In genomic region chr10:51367120-51367519, GRCh38 we compare ENCODE assay signal across 18 cellular contexts.
DNase-seq lines count a peak whose midpoint lies in the region; ATAC-seq and TF ChIP-seq lines count a peak whose summit lies in the region.
"Had no signal": no experiment of that assay in that cellular context is flagged by ENCODE, and none has a peak within 500 bp of the region (broad histone marks: within the 10 kb centered on the region; RNA-seq: fewer than 3 reads in every experiment).

No MANE protein-coding gene starts in this region.

- CTCF ChIA-PET in T-cell (lab: Charles Lee), result no interaction called here

- H3K4me1 Mint-ChIP-seq in T-cell, result no peaks in the 10 kb centered on the region
- no peaks in the 10 kb centered on the region for H3K4me1 Mint-ChIP-seq in activated naive CD8-positive, alpha-beta T cell treated with anti-CD3 and anti-CD28 coated beads, Interleukin-2, amount 50 U/mL, for 24 hours

- H3K9me3 ChIP-seq in body of pancreas, result no peaks in the 10 kb centered on the region

- H3K27me3 ChIP-seq in body of pancreas, result no peaks in the 10 kb centered on the region
- H3K27me3 ChIP-seq: brain microvascular endothelial cell had no signal

- peak overlapping the region; percentile 33 for H3K4me3 ChIP-seq in fibroblast of villous mesenchyme (ENCODE audit: low read depth, low read length)
- no peak overlapping the region for H3K4me3 ChIP-seq in body of pancreas

- 75 to 82% methylated on average over 4 of the region's 4 CpGs for WGBS in body of pancreas, 2 donors

- H3K36me3 Mint-ChIP-seq in T-cell, result no peaks in the 10 kb centered on the region
- H3K36me3 Mint-ChIP-seq in activated naive CD8-positive, alpha-beta T cell treated with anti-CD3 and anti-CD28 coated beads, Interleukin-2, amount 50 U/mL, for 24 hours (ENCODE audit: low read depth), result no peaks in the 10 kb centered on the region
- H3K36me3 Mint-ChIP-seq: WTC11 had no signal

- no peaks in the 10 kb centered on the region for H3K4me1 ChIP-seq in body of pancreas

- H3K36me3 ChIP-seq in body of pancreas (replicated peaks in 1 of 2; ENCODE audit: insufficient read depth in 1 of 2, low read depth in 2 of 2), result no peaks in the 10 kb centered on the region
- H3K36me3 ChIP-seq: brain microvascular endothelial cell had no signal

- no peak for TF ChIP-seq POLR2A in body of pancreas (IDR thresholded peaks at IDR 0.05)

- H3K27ac Mint-ChIP-seq in T-cell, result no peak overlapping the region
- H3K27ac Mint-ChIP-seq in activated naive CD8-positive, alpha-beta T cell treated with anti-CD3 and anti-CD28 coated beads, Interleukin-2, amount 50 U/mL, for 24 hours, result no peak overlapping the region
- H3K27ac Mint-ChIP-seq: T-helper 1 cell treated with Interleukin-12 subunit alpha and Interleukin-12 subunit beta and Interleukin-4 antibody, amounts not matched to agents 30 μg/mL and 1 μg/mL, for 36 hours; WTC11 had no signal

- H3K27ac ChIP-seq in body of pancreas, result no peak overlapping the region
- H3K27ac ChIP-seq: brain microvascular endothelial cell, HL-60 had no signal

- no peaks in the 10 kb centered on the region for H3K27me3 Mint-ChIP-seq in T-cell
- H3K27me3 Mint-ChIP-seq in activated naive CD8-positive, alpha-beta T cell treated with anti-CD3 and anti-CD28 coated beads, Interleukin-2, amount 50 U/mL, for 24 hours, result peaks cover 3% of the 10 kb centered on the region

- intact Hi-C loops in body of pancreas (cut with DNase I), result no loop called here

- TF ChIP-seq CTCF in fibroblast of villous mesenchyme (IDR thresholded peaks at IDR 0.05; ENCODE audit: insufficient read depth, low read depth, low read length) (no peak), body of pancreas (IDR thresholded peaks at IDR 0.05) (no peak)

- no peaks in the 10 kb centered on the region for H3K9me3 Mint-ChIP-seq in T-cell
- no peaks in the 10 kb centered on the region for H3K9me3 Mint-ChIP-seq in activated naive CD8-positive, alpha-beta T cell treated with anti-CD3 and anti-CD28 coated beads, Interleukin-2, amount 50 U/mL, for 24 hours
- H3K9me3 Mint-ChIP-seq: T-helper 1 cell treated with Interleukin-12 subunit alpha and Interleukin-12 subunit beta and Interleukin-4 antibody, amounts not matched to agents 30 μg/mL and 1 μg/mL, for 36 hours; WTC11 had no signal

- DNase-seq in amniotic epithelial cell (ENCODE audit: low read depth) (peak; percentile 13), fibroblast of villous mesenchyme (ENCODE audit: low read depth) (peak; percentile 44), medulla oblongata (ENCODE audit: extremely low spot score) (peak; percentile 4), superior temporal gyrus (ENCODE audit: extremely low spot score) (peak; percentile 49), body of pancreas (no peak), GM03348 (ENCODE audit: low spot score) (no peak), T-cell (no peak)
- DNase-seq in activated naive CD8-positive, alpha-beta T cell treated with anti-CD3 and anti-CD28 coated beads, Interleukin-2, amount 50 U/mL, for 24 hours, result no peak
- DNase-seq: activated gamma-delta T cell; AML-193; brain microvascular endothelial cell; foreskin melanocyte; KG1; NCI-H1417 treated with DMSO at 0.1 percent for 48 hours; NK-92 treated with Interleukin-12 subunit alpha and Interleukin-12 subunit beta, amount 100 ng/mL, for 24 hours had no signal

- no peak for ATAC-seq in body of pancreas
- no peak for ATAC-seq in T-cell (replicated peaks in 1 of 4)
- ATAC-seq in activated naive CD8-positive, alpha-beta T cell treated with anti-CD3 and anti-CD28 coated beads, Interleukin-2, amount 50 U/mL, for 24 hours, result no peak
- ATAC-seq: WTC11 had no signal

- H3K4me3 Mint-ChIP-seq in T-cell, result no peak overlapping the region
- H3K4me3 Mint-ChIP-seq in activated naive CD8-positive, alpha-beta T cell treated with anti-CD3 and anti-CD28 coated beads, Interleukin-2, amount 50 U/mL, for 24 hours, result no peak overlapping the region
- H3K4me3 Mint-ChIP-seq: T-helper 1 cell treated with Interleukin-12 subunit alpha and Interleukin-12 subunit beta and Interleukin-4 antibody, amounts not matched to agents 30 μg/mL and 1 μg/mL, for 36 hours had no signal

- POLR2A ChIA-PET in T-cell (lab: Charles Lee), result no interaction called here

Comparison
In these comparisons a context has a peak if more than half of its experiments do, and no peak if none do; other contexts are left out.
1. DNase-seq: peak in amniotic epithelial cell (single experiment), fibroblast of villous mesenchyme (single experiment), medulla oblongata (single experiment) and superior temporal gyrus (single experiment); none in body of pancreas (0 of 4), GM03348 (single experiment), T-cell (0 of 34) and activated naive CD8-positive, alpha-beta T cell treated with anti-CD3 and anti-CD28 coated beads, Interleukin-2, amount 50 U/mL, for 24 hours (single experiment).